In genomic region chr5:92017786-92018185, GRCh38 we compare ENCODE assay signal across 17 cellular contexts.
DNase-seq lines count a peak whose midpoint lies in the region; ATAC-seq and TF ChIP-seq lines count a peak whose summit lies in the region.
"Had no signal": no experiment of that assay in that cellular context is flagged by ENCODE, and none has a peak within 500 bp of the region (broad histone marks: within the 10 kb centered on the region; RNA-seq: fewer than 3 reads in every experiment).

No MANE protein-coding gene starts in this region.

- in situ Hi-C loops in GM23248 (cut with MboI) = no loop called here

- H3K36me3 ChIP-seq in GM23248 (ENCODE audit: low read depth) (no peaks in the 10 kb centered on the region), RWPE2 (ENCODE audit: low read depth) (no peaks in the 10 kb centered on the region), skeletal muscle satellite cell (ENCODE audit: insufficient read depth, low read length) (no peaks in the 10 kb centered on the region)
- H3K36me3 ChIP-seq: colonic mucosa, Peyer's patch had no signal

- no peaks in the 10 kb centered on the region for H4K20me1 ChIP-seq in GM23248 (ENCODE audit: insufficient read depth)

- no peaks in the 10 kb centered on the region for H3K27me3 Mint-ChIP-seq in activated naive CD4-positive, alpha-beta T cell treated with anti-CD3 and anti-CD28 coated beads, Interleukin-2, amount 10 ng/mL, durations not matched to agents 7 days and 5 days
- H3K27me3 Mint-ChIP-seq: naive B cell had no signal

- no peaks in the 10 kb centered on the region for H3K4me1 Mint-ChIP-seq in activated naive CD4-positive, alpha-beta T cell treated with anti-CD3 and anti-CD28 coated beads, Interleukin-2, amount 10 ng/mL, durations not matched to agents 7 days and 5 days
- H3K4me1 Mint-ChIP-seq: naive B cell had no signal

- H3K9me3 ChIP-seq in GM23248 (ENCODE audit: low read depth) (no peaks in the 10 kb centered on the region), RWPE2 (ENCODE audit: severe bottlenecking) (no peaks in the 10 kb centered on the region), skeletal muscle satellite cell (replicated peaks; ENCODE audit: low read length) (no peaks in the 10 kb centered on the region)
- H3K9me3 ChIP-seq: colonic mucosa, Peyer's patch had no signal

- no peaks in the 10 kb centered on the region for H3K36me3 Mint-ChIP-seq in activated naive CD4-positive, alpha-beta T cell treated with anti-CD3 and anti-CD28 coated beads, Interleukin-2, amount 10 ng/mL, durations not matched to agents 7 days and 5 days
- H3K36me3 Mint-ChIP-seq: naive B cell had no signal

- no peak overlapping the region for H3K27ac ChIP-seq in GM23248
- H3K27ac ChIP-seq in RWPE2 (ENCODE audit: poor library complexity, severe bottlenecking) = peak overlapping the region; percentile 90
- H3K27ac ChIP-seq: colonic mucosa, Peyer's patch had no signal

- TF ChIP-seq CTCF in RWPE2 (IDR thresholded peaks at IDR 0.05; ENCODE audit: poor library complexity, severe bottlenecking) (no peak), fibroblast of mammary gland (conservative IDR thresholded peaks at IDR 0.05; ENCODE audit: control insufficient read depth, insufficient read depth, low read depth, low read length) (no peak)

- H3F3A ChIP-seq in GM23248 (ENCODE audit: insufficient read depth) = no peaks in the 10 kb centered on the region

- peak overlapping the region; percentile 46 for H3K4me2 ChIP-seq in GM23248 (ENCODE audit: unreplicated experiment)
- no peak overlapping the region for H3K4me2 ChIP-seq in skeletal muscle satellite cell (ENCODE audit: low read length)

- CTCF ChIA-PET in activated naive CD4-positive, alpha-beta T cell treated with anti-CD3 and anti-CD28 coated beads, Interleukin-2, amount 10 ng/mL, durations not matched to agents 7 days and 5 days (lab: Charles Lee) = no interaction called here

- H3K9me3 Mint-ChIP-seq in activated naive CD4-positive, alpha-beta T cell treated with anti-CD3 and anti-CD28 coated beads, Interleukin-2, amount 10 ng/mL, durations not matched to agents 7 days and 5 days = no peaks in the 10 kb centered on the region

- H3K9me2 ChIP-seq in GM23248 (ENCODE audit: insufficient read depth) = no peaks in the 10 kb centered on the region

- H3K79me2 ChIP-seq in GM23248 (ENCODE audit: insufficient read depth) = no peaks in the 10 kb centered on the region

- H3K9ac ChIP-seq in GM23248 = no peak overlapping the region
- peak overlapping the region; percentile 38 for H3K9ac ChIP-seq in skeletal muscle satellite cell (ENCODE audit: low read depth, low read length)

- H3K4me1 ChIP-seq in GM23248 (ENCODE audit: insufficient read depth) (peaks cover 34% of the 10 kb centered on the region), RWPE2 (ENCODE audit: insufficient read depth, poor library complexity, severe bottlenecking) (peaks cover 36% of the 10 kb centered on the region), skeletal muscle satellite cell (ENCODE audit: control insufficient read depth, insufficient read depth, low read length) (peaks cover 16% of the 10 kb centered on the region)
- H3K4me1 ChIP-seq: colonic mucosa, Peyer's patch had no signal

- no peak overlapping the region for H3K4me3 ChIP-seq in GM23248
- no peak overlapping the region for H3K4me3 ChIP-seq in RWPE2 (ENCODE audit: severe bottlenecking)
- H3K4me3 ChIP-seq in fibroblast of mammary gland (ENCODE audit: control insufficient read depth, low read depth, low read length) = no peak overlapping the region
- H3K4me3 ChIP-seq in skeletal muscle satellite cell (ENCODE audit: low read length) = no peak overlapping the region
- H3K4me3 ChIP-seq: colonic mucosa, Peyer's patch had no signal

- ATAC-seq in RWPE2 (ENCODE audit: low read depth) (peak; percentile 95), GM18861 (IDR thresholded peaks at IDR 0.05; ENCODE audit: unreplicated experiment) (no peak), GM21737 (IDR thresholded peaks at IDR 0.05; ENCODE audit: unreplicated experiment) (no peak), HG02623 (IDR thresholded peaks at IDR 0.05; ENCODE audit: unreplicated experiment) (no peak)
- ATAC-seq: activated CD8-positive, alpha-beta T cell treated with anti-CD3 and anti-CD28 coated beads, Interleukin-2, amount 10 ng/mL, durations not matched to agents 7 days and 5 days; sciatic nerve had no signal

- no peak overlapping the region for H2AFZ ChIP-seq in GM23248

- peak; percentile 87 for DNase-seq in GM23248
- DNase-seq in RWPE2 (ENCODE audit: low spot score) = no peak
- DNase-seq in fibroblast of mammary gland (ENCODE audit: low read depth) = peak; percentile 87
- no peak for DNase-seq in activated naive CD4-positive, alpha-beta T cell treated with anti-CD3 and anti-CD28 coated beads, Interleukin-2, amount 10 ng/mL, durations not matched to agents 7 days and 5 days
- DNase-seq: activated CD8-positive, alpha-beta T cell treated with anti-CD3 and anti-CD28 coated beads, Interleukin-2, amount 10 ng/mL, durations not matched to agents 7 days and 5 days; activated naive CD4-positive, alpha-beta T cell treated with Interleukin-2 at 50 U/mL for 16 hours; colonic mucosa; kidney; naive B cell; NCI-H524; Peyer's patch; T-helper 9 cell had no signal

- no peaks in the 10 kb centered on the region for H3K27me3 ChIP-seq in GM23248 (replicated peaks; ENCODE audit: insufficient read depth)
- no peaks in the 10 kb centered on the region for H3K27me3 ChIP-seq in RWPE2 (ENCODE audit: insufficient read depth, poor library complexity, severe bottlenecking)
- no peaks in the 10 kb centered on the region for H3K27me3 ChIP-seq in skeletal muscle satellite cell (ENCODE audit: control insufficient read depth, insufficient read depth, low read length)
- H3K27me3 ChIP-seq: colonic mucosa, Peyer's patch had no signal

- H3K4me3 Mint-ChIP-seq in activated naive CD4-positive, alpha-beta T cell treated with anti-CD3 and anti-CD28 coated beads, Interleukin-2, amount 10 ng/mL, durations not matched to agents 7 days and 5 days = no peak overlapping the region
- H3K4me3 Mint-ChIP-seq: activated CD8-positive, alpha-beta T cell treated with anti-CD3 and anti-CD28 coated beads, Interleukin-2, amount 10 ng/mL, durations not matched to agents 7 days and 5 days; naive B cell had no signal

- no peak overlapping the region for H3K27ac Mint-ChIP-seq in activated naive CD4-positive, alpha-beta T cell treated with anti-CD3 and anti-CD28 coated beads, Interleukin-2, amount 10 ng/mL, durations not matched to agents 7 days and 5 days
- H3K27ac Mint-ChIP-seq: activated CD8-positive, alpha-beta T cell treated with anti-CD3 and anti-CD28 coated beads, Interleukin-2, amount 10 ng/mL, durations not matched to agents 7 days and 5 days; naive B cell had no signal

Comparison
In these comparisons a context has a peak if more than half of its experiments do, and no peak if none do; other contexts are left out.
1. DNase-seq: peak in GM23248 (single experiment) and fibroblast of mammary gland (single experiment); none in RWPE2 (single experiment) and activated naive CD4-positive, alpha-beta T cell treated with anti-CD3 and anti-CD28 coated beads, Interleukin-2, amount 10 ng/mL, durations not matched to agents 7 days and 5 days (single experiment).